In the genomic region with DNA sequence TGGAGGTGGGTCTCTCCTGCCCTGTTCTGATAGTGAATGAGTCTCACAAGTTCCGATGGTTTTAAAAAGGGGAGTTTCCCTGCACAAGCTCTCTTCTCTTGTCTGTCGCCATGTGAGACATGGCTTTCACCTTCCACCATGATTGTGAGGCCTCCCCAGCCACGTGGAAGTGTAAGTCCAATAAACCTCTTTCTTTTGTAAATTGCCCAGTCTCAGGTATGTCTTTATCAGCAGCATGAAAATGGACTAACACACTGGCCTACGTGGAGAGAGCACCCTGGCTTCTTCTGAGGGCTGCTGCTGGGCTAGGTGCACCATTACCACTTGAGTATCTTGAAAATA, we compare ENCODE assay signal across 8 cellular contexts. TPM values are rescaled to one million over a fixed set of nuclear protein-coding genes. Genes with fewer than 3 reads are reported as not detected.
A peak's percentile ranks its signal among the peaks of the same experiment; 100 is the strongest.
DNase-seq lines count a peak whose midpoint lies in the region; ATAC-seq and TF ChIP-seq lines count a peak whose summit lies in the region.
"Not testable (repeated sequence)": the region's sequence is repeated elsewhere in the genome, so short reads cannot be mapped to it uniquely, and the experiment has no call there.

No MANE protein-coding gene starts in this region.

- not testable (repeated sequence) for H3K4me3 Mint-ChIP-seq in activated CD4-positive, alpha-beta memory T cell treated with anti-CD3 and anti-CD28 coated beads for 36 hours; nephron progenitor cell

- H3K27me3 ChIP-seq in GM06990 (replicated peaks; ENCODE audit: control insufficient read depth, insufficient read depth, low read length) = not testable (repeated sequence)

- H3K4me1 ChIP-seq in HEK293 (ENCODE audit: control insufficient read depth, insufficient read depth, low read length) = not testable (repeated sequence)

- H3K4me3 ChIP-seq in GM06990 (replicated peaks; ENCODE audit: low read depth, low read length) = peak overlapping the region; percentile 78
- not testable (repeated sequence) for H3K4me3 ChIP-seq in HEK293 (ENCODE audit: low read depth, low read length)

- CTCF ChIA-PET in HEK293 (lab: Yijun Ruan, JAX) = interaction anchor here (0.6 to 2.6 kb wide), 6 partner anchors 11 to 556 kb away, joined by 3 to 11 read pairs (median 3); no protein-coding TSS in a partner anchor
- CTCF ChIA-PET in activated CD4-positive, alpha-beta memory T cell treated with anti-CD3 and anti-CD28 coated beads for 36 hours (lab: Charles Lee) = interaction anchor here (0.7 to 1.3 kb wide), 2 partner anchors 30 to 512 kb away, joined by 3 to 5 read pairs; no protein-coding TSS in a partner anchor

- H3K27ac Mint-ChIP-seq in activated CD4-positive, alpha-beta memory T cell treated with anti-CD3 and anti-CD28 coated beads for 36 hours = not testable (repeated sequence)
- H3K27ac Mint-ChIP-seq in nephron progenitor cell = peak overlapping the region; percentile 89

- DNase-seq in GM06990 (ENCODE audit: extremely low read depth, insufficient read length); nephron progenitor cell: not testable (repeated sequence)
- peak; percentile 15 for DNase-seq in activated CD4-positive, alpha-beta memory T cell treated with anti-CD3 and anti-CD28 coated beads for 36 hours

- not testable (repeated sequence) for TF ChIP-seq CTCF in GM06990 (IDR thresholded peaks at IDR 0.05; ENCODE audit: insufficient read depth, low read length, poor library complexity, severe bottlenecking); HEK293 (tag by site-specific recombination; IDR thresholded peaks at IDR 0.05); nephron progenitor cell (IDR thresholded peaks at IDR 0.05)

- peaks cover 57% of the 10 kb centered on the region for H3K4me1 Mint-ChIP-seq in activated CD4-positive, alpha-beta memory T cell treated with anti-CD3 and anti-CD28 coated beads for 36 hours (ENCODE audit: low read depth)
- peaks cover 19% of the 10 kb centered on the region for H3K4me1 Mint-ChIP-seq in nephron progenitor cell

- not testable (repeated sequence) for H3K36me3 ChIP-seq in GM06990 (ENCODE audit: control insufficient read depth, insufficient read depth, low read length); HEK293 (ENCODE audit: control insufficient read depth in 2 of 2, insufficient read depth in 1 of 2, low read length in 2 of 2)

- POLR2A ChIA-PET in HEK293 (lab: Yijun Ruan, JAX); activated CD4-positive, alpha-beta memory T cell treated with anti-CD3 and anti-CD28 coated beads for 36 hours (lab: Charles Lee): not testable (repeated sequence)

- not testable (repeated sequence) for H3K9me3 Mint-ChIP-seq in activated CD4-positive, alpha-beta memory T cell treated with anti-CD3 and anti-CD28 coated beads for 36 hours; nephron progenitor cell

- not testable (repeated sequence) for H3K36me3 Mint-ChIP-seq in activated CD4-positive, alpha-beta memory T cell treated with anti-CD3 and anti-CD28 coated beads for 36 hours
- H3K36me3 Mint-ChIP-seq in nephron progenitor cell (ENCODE audit: low read depth) = peaks cover 29% of the 10 kb centered on the region

- H3K9me3 ChIP-seq in HEK293 (ENCODE audit: control insufficient read depth, insufficient read depth, low read depth, low read length) = not testable (repeated sequence)

- ATAC-seq in GM18907 (IDR thresholded peaks at IDR 0.05; ENCODE audit: unreplicated experiment) = peak; percentile 4
- peak; percentile 8 for ATAC-seq in GM21423 (IDR thresholded peaks at IDR 0.05; ENCODE audit: unreplicated experiment)
- ATAC-seq in HG02981 (IDR thresholded peaks at IDR 0.05; ENCODE audit: unreplicated experiment) = peak; percentile 9
- peak; percentile 12 for ATAC-seq in HG03521 (IDR thresholded peaks at IDR 0.05; ENCODE audit: unreplicated experiment)

- intact Hi-C loops in activated CD4-positive, alpha-beta memory T cell treated with anti-CD3 and anti-CD28 coated beads for 36 hours (cut with micrococcal nuclease) = not testable (repeated sequence)

- not testable (repeated sequence) for H3K27me3 Mint-ChIP-seq in activated CD4-positive, alpha-beta memory T cell treated with anti-CD3 and anti-CD28 coated beads for 36 hours; nephron progenitor cell (ENCODE audit: low read depth, poor library complexity)

- not testable (repeated sequence) for H3K27ac ChIP-seq in HEK293 (ENCODE audit: extremely low read depth, low read depth, low read length)

TF ChIP-seq in HEK293, 187 proteins besides CTCF, POLR2A, EP300 and RAD21:
- 0 out of 2 replicates have a peak, but pooled peaks have one; percentile 12 for TF ChIP-seq EGR2 (tag by site-specific recombination; IDR thresholded peaks at IDR 0.05; ENCODE audit: low read depth)

RNA-seq across cellular contexts. Expression of gene RAB3GAP2, which starts 51.6 kb away (rescaled TPM):
- total RNA-seq in activated CD4-positive, alpha-beta memory T cell treated with anti-CD3 and anti-CD28 coated beads for 36 hours = 10 to 100 TPM; 46.1 to 46.5 TPM
